ENCODE assay signal across 8 cellular contexts in genomic region chr10:103745264-103746247, GRCh38.
DNase-seq lines count a peak whose midpoint lies in the region; ATAC-seq, FAIRE-seq and TF ChIP-seq lines count a peak whose summit lies in the region.

No MANE protein-coding gene starts in this region.

- H3K9me2 ChIP-seq in HCT116 (ENCODE audit: insufficient read depth): no peaks in the 10 kb centered on the region

- ATAC-seq in HCT116: peak; percentile 80
- no peak for ATAC-seq in HG03139 (IDR thresholded peaks at IDR 0.05; ENCODE audit: unreplicated experiment)
- no peak for ATAC-seq in HG02973 (IDR thresholded peaks at IDR 0.05; ENCODE audit: unreplicated experiment)

- H3K4me2 ChIP-seq in HCT116 (ENCODE audit: low read length): peak overlapping the region; percentile 66

- H3K4me3 ChIP-seq in HCT116 (replicated peaks in 1 of 2; ENCODE audit: low read depth in 1 of 2, low read length in 2 of 2) (peak overlapping the region in 1 of 2 experiments; percentile 19; a peak in 1 of 4 replicates), bronchial epithelial cell (ENCODE audit: low read depth, low read length) (no peak overlapping the region)

- peak; percentile 76 for DNase-seq in HCT116 (ENCODE audit: low read depth, low spot score)
- DNase-seq in T-helper 2 cell treated with Interferon-gamma antibody and Interleukin-4, amounts not matched to agents 5 μg/mL and 100 μg/mL, for 36 hours (ENCODE audit: low spot score): peak; percentile 64
- DNase-seq in bronchial epithelial cell (ENCODE audit: low read depth): peak; percentile 92
- DNase-seq in stimulated activated CD4-positive, alpha-beta T cell treated with anti-CD3 and anti-CD28 coated beads, Interleukin-4, amount 100 ng/mL, for 48 hours (ENCODE audit: low read depth in 2 of 2): peak; percentile 35 to 60
- no peak for DNase-seq in NCI-H510A (lab: John Stamatoyannopoulos, UW)
- DNase-seq in superior temporal gyrus (ENCODE audit: extremely low spot score): no peak

- H3K27ac ChIP-seq in HCT116 (ENCODE audit: low read depth, low read length): peak overlapping the region; percentile 30

- H3K4me1 ChIP-seq in HCT116 (ENCODE audit: control insufficient read depth in 1 of 2, insufficient read depth in 2 of 2, low read length in 2 of 2): peaks cover 33 to 46% of the 10 kb centered on the region in 2 experiments

- H3K27ac Mint-ChIP-seq in T-helper 2 cell treated with Interferon-gamma antibody and Interleukin-4, amounts not matched to agents 5 μg/mL and 100 μg/mL, for 36 hours: peak overlapping the region; percentile 88

- POLR2A ChIA-PET in HCT116 (lab: Charles Lee): interaction anchor here (1.4 kb wide), 1 partner anchor 18 kb away, joined by 5 read pairs; no protein-coding TSS in a partner anchor

- no peak for TF ChIP-seq POLR2A in HCT116 (IDR thresholded peaks at IDR 0.05; ENCODE audit: borderline replicate concordance, extremely low read depth, insufficient read depth, insufficient read length)

- H4K20me1 ChIP-seq in HCT116 (ENCODE audit: insufficient read depth): no peaks in the 10 kb centered on the region

- intact Hi-C loops in HCT116 (cut with micrococcal nuclease): no loop called here

- H3K9me3 Mint-ChIP-seq in T-helper 2 cell treated with Interferon-gamma antibody and Interleukin-4, amounts not matched to agents 5 μg/mL and 100 μg/mL, for 36 hours: no peaks in the 10 kb centered on the region

- RAD21 ChIA-PET in HCT116 (lab: Charles Lee; ENCODE audit: low non-redundant PET in 1 of 2, low total read pairs in 2 of 2, uncharacterized antibody in 2 of 2, unreplicated experiment in 2 of 2): no interaction called here

- no peaks in the 10 kb centered on the region for H3K36me3 ChIP-seq in HCT116 (ENCODE audit: control insufficient read depth in 1 of 2, insufficient read depth in 2 of 2, low read length in 2 of 2)
- H3K36me3 ChIP-seq in bronchial epithelial cell (ENCODE audit: control insufficient read depth, insufficient read depth, low read length): peaks cover 2% of the 10 kb centered on the region

- TSS peak; percentile 90 for BruUV-seq in HCT116 (replicated peaks; lab: Mats Ljungman, UMichigan)

- peak; percentile 80 for FAIRE-seq in bronchial epithelial cell (lab: Jason Lieb, UNC)

- no peaks in the 10 kb centered on the region for H3K27me3 Mint-ChIP-seq in T-helper 2 cell treated with Interferon-gamma antibody and Interleukin-4, amounts not matched to agents 5 μg/mL and 100 μg/mL, for 36 hours (ENCODE audit: low read depth)

- H2AFZ ChIP-seq in HCT116 (ENCODE audit: low read depth, low read length, poor library complexity, severe bottlenecking): peak overlapping the region; percentile 32

- no peaks in the 10 kb centered on the region for H3K36me3 Mint-ChIP-seq in T-helper 2 cell treated with Interferon-gamma antibody and Interleukin-4, amounts not matched to agents 5 μg/mL and 100 μg/mL, for 36 hours (ENCODE audit: low read depth)

- no peak for TF ChIP-seq RAD21 in HCT116 (IDR thresholded peaks at IDR 0.05; ENCODE audit: low read depth)

- H3K79me2 ChIP-seq in HCT116 (ENCODE audit: insufficient read depth, low read length): no peaks in the 10 kb centered on the region

- peaks cover 40% of the 10 kb centered on the region for H3K4me1 Mint-ChIP-seq in T-helper 2 cell treated with Interferon-gamma antibody and Interleukin-4, amounts not matched to agents 5 μg/mL and 100 μg/mL, for 36 hours (ENCODE audit: low read depth)

- CTCF ChIA-PET in HCT116 (lab: Charles Lee): interaction anchor here (1.6 kb wide), 2 partner anchors 9 to 10 kb away, joined by 3 to 5 read pairs; no protein-coding TSS in a partner anchor

- no peaks in the 10 kb centered on the region for H3K9me3 ChIP-seq in HCT116 (ENCODE audit: control insufficient read depth in 1 of 2, insufficient read depth in 1 of 2, low read depth in 1 of 2, low read length in 2 of 2)

- H3K27me3 ChIP-seq in HCT116 (ENCODE audit: insufficient read depth, low read length) (no peaks in the 10 kb centered on the region), bronchial epithelial cell (ENCODE audit: control insufficient read depth, insufficient read depth, low read length) (no peaks in the 10 kb centered on the region)

- TF ChIP-seq CTCF in HCT116 (IDR thresholded peaks at IDR 0.05 in 2 of 3, conservative IDR thresholded peaks at IDR 0.05 in 1 of 3; ENCODE audit: borderline replicate concordance in 1 of 3, insufficient read depth in 1 of 3, low read depth in 2 of 3, low read length in 2 of 3) (peak in 1 of 3 experiments; percentile 15; a peak in 1 of 6 replicates), bronchial epithelial cell (IDR thresholded peaks at IDR 0.05; ENCODE audit: insufficient read depth, low read length, severe bottlenecking) (no peak)

- peak overlapping the region; percentile 44 for H3K4me3 Mint-ChIP-seq in T-helper 2 cell treated with Interferon-gamma antibody and Interleukin-4, amounts not matched to agents 5 μg/mL and 100 μg/mL, for 36 hours

- peak overlapping the region; percentile 30 for H3K9ac ChIP-seq in HCT116 (ENCODE audit: low read length)

TF ChIP-seq in HCT116, 20 proteins besides CTCF, POLR2A, EP300 and RAD21:
- no peak for TF ChIP-seq ZNF274 (IDR thresholded peaks at IDR 0.05; ENCODE audit: low read depth, low read length)
- TF ChIP-seq CEBPB (IDR thresholded peaks at IDR 0.05; ENCODE audit: low read depth): no peak
- peak; percentile 52 for TF ChIP-seq POLR2AphosphoS5 (IDR thresholded peaks at IDR 0.05; ENCODE audit: low read depth, low read length)
- TF ChIP-seq ZFX (IDR thresholded peaks at IDR 0.05): peak; percentile 43; the same call in 1 of the 2 replicates
- peak; percentile 17 for TF ChIP-seq YY1 (IDR thresholded peaks at IDR 0.05; ENCODE audit: extremely low read depth, insufficient replicate concordance, low read depth, low read length)
- TF ChIP-seq, protein P1, sequence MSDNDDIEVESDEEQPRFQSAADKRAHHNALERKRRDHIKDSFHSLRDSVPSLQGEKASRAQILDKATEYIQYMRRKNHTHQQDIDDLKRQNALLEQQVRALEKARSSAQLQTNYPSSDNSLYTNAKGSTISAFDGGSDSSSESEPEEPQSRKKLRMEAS (IDR thresholded peaks at IDR 0.05): no peak

Comparison
In these comparisons a context has a peak if more than half of its experiments do, and no peak if none do; other contexts are left out.
1. DNase-seq: peak in HCT116 (single experiment), T-helper 2 cell treated with Interferon-gamma antibody and Interleukin-4, amounts not matched to agents 5 μg/mL and 100 μg/mL, for 36 hours (single experiment), bronchial epithelial cell (single experiment) and stimulated activated CD4-positive, alpha-beta T cell treated with anti-CD3 and anti-CD28 coated beads, Interleukin-4, amount 100 ng/mL, for 48 hours (2 of 2); none in NCI-H510A (single experiment) and superior temporal gyrus (single experiment).